2 cellular contexts compared by ENCODE assay signal in the genomic region with DNA sequence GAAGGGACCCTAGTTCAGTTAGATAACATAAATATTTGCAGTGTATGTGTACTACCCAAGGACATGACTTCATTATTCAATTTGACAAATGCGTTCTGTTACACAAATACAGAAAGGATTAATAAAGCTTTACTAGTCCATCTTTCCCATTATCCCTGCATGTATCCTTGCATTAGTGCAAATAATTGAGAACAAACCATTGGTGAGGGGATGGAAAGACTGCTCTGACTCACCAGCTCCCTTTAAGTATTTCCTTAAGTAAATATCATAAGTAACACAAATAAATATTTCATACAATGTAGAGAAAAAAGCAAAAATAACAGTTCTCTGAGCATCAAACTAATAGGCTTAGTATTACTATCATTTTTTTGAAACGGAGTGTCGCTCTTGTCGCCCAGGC.
TF ChIP-seq lines count a peak whose summit lies in the region.

No MANE protein-coding gene starts in this region.

TF ChIP-seq in A549, 52 proteins besides CTCF, POLR2A, EP300 and RAD21:
- TF ChIP-seq E2F6 (IDR thresholded peaks at IDR 0.05; ENCODE audit: borderline replicate concordance, low read depth) (no peak), GATA3 (IDR thresholded peaks at IDR 0.05; ENCODE audit: borderline replicate concordance) (peak; percentile 50), JUNB (IDR thresholded peaks at IDR 0.05) (peak; percentile 50), MAFK (IDR thresholded peaks at IDR 0.05; ENCODE audit: partially characterized antibody) (no peak), ESRRA (IDR thresholded peaks at IDR 0.05; ENCODE audit: borderline replicate concordance, low read length) (no peak), FOSL2 (IDR thresholded peaks at IDR 0.05) (no peak), FOSL2 (CRISPR knock-in tag; IDR thresholded peaks at IDR 0.05) (peak; percentile 65), TFCP2L1 (CRISPR knock-in tag; IDR thresholded peaks at IDR 0.05) (no peak)

TF ChIP-seq in K562, 482 proteins besides CTCF, POLR2A, EP300 and RAD21:
- no peak for TF ChIP-seq NFRKB (IDR thresholded peaks at IDR 0.05; ENCODE audit: low read depth)
- TF ChIP-seq HBP1 (CRISPR knock-in tag; IDR thresholded peaks at IDR 0.05): no peak
- TF ChIP-seq FOXM1 (IDR thresholded peaks at IDR 0.05; ENCODE audit: low read depth): no peak
- TF ChIP-seq FOXM1 (CRISPR knock-in tag; IDR thresholded peaks at IDR 0.05; ENCODE audit: low read depth): no peak
- no peak for TF ChIP-seq POLR2AphosphoS2 (IDR thresholded peaks at IDR 0.05; ENCODE audit: low read length)
- TF ChIP-seq SIRT6 (IDR thresholded peaks at IDR 0.05; ENCODE audit: low read depth, low read length): no peak
- no peak for TF ChIP-seq ZNF778 (CRISPR knock-in tag; IDR thresholded peaks at IDR 0.05)
- TF ChIP-seq, protein P1, sequence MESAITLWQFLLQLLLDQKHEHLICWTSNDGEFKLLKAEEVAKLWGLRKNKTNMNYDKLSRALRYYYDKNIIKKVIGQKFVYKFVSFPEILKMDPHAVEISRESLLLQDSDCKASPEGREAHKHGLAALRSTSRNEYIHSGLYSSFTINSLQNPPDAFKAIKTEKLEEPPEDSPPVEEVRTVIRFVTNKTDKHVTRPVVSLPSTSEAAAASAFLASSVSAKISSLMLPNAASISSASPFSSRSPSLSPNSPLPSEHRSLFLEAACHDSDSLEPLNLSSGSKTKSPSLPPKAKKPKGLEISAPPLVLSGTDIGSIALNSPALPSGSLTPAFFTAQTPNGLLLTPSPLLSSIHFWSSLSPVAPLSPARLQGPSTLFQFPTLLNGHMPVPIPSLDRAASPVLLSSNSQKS (CRISPR knock-in tag; IDR thresholded peaks at IDR 0.05): no peak
- TF ChIP-seq, protein P2, sequence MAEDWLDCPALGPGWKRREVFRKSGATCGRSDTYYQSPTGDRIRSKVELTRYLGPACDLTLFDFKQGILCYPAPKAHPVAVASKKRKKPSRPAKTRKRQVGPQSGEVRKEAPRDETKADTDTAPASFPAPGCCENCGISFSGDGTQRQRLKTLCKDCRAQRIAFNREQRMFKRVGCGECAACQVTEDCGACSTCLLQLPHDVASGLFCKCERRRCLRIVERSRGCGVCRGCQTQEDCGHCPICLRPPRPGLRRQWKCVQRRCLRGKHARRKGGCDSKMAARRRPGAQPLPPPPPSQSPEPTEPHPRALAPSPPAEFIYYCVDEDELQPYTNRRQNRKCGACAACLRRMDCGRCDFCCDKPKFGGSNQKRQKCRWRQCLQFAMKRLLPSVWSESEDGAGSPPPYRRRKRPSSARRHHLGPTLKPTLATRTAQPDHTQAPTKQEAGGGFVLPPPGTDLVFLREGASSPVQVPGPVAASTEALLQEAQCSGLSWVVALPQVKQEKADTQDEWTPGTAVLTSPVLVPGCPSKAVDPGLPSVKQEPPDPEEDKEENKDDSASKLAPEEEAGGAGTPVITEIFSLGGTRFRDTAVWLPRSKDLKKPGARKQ (CRISPR knock-in tag; IDR thresholded peaks at IDR 0.05): no peak
- no peak for TF ChIP-seq NFXL1 (CRISPR knock-in tag; IDR thresholded peaks at IDR 0.05)
- TF ChIP-seq, protein P3, sequence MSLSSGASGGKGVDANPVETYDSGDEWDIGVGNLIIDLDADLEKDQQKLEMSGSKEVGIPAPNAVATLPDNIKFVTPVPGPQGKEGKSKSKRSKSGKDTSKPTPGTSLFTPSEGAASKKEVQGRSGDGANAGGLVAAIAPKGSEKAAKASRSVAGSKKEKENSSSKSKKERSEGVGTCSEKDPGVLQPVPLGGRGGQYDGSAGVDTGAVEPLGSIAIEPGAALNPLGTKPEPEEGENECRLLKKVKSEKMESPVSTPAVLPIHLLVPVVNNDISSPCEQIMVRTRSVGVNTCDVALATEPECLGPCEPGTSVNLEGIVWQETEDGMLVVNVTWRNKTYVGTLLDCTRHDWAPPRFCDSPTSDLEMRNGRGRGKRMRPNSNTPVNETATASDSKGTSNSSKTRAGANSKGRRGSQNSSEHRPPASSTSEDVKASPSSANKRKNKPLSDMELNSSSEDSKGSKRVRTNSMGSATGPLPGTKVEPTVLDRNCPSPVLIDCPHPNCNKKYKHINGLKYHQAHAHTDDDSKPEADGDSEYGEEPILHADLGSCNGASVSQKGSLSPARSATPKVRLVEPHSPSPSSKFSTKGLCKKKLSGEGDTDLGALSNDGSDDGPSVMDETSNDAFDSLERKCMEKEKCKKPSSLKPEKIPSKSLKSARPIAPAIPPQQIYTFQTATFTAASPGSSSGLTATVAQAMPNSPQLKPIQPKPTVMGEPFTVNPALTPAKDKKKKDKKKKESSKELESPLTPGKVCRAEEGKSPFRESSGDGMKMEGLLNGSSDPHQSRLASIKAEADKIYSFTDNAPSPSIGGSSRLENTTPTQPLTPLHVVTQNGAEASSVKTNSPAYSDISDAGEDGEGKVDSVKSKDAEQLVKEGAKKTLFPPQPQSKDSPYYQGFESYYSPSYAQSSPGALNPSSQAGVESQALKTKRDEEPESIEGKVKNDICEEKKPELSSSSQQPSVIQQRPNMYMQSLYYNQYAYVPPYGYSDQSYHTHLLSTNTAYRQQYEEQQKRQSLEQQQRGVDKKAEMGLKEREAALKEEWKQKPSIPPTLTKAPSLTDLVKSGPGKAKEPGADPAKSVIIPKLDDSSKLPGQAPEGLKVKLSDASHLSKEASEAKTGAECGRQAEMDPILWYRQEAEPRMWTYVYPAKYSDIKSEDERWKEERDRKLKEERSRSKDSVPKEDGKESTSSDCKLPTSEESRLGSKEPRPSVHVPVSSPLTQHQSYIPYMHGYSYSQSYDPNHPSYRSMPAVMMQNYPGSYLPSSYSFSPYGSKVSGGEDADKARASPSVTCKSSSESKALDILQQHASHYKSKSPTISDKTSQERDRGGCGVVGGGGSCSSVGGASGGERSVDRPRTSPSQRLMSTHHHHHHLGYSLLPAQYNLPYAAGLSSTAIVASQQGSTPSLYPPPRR (CRISPR knock-in tag; IDR thresholded peaks at IDR 0.05; ENCODE audit: borderline replicate concordance): no peak
- TF ChIP-seq, protein P4, sequence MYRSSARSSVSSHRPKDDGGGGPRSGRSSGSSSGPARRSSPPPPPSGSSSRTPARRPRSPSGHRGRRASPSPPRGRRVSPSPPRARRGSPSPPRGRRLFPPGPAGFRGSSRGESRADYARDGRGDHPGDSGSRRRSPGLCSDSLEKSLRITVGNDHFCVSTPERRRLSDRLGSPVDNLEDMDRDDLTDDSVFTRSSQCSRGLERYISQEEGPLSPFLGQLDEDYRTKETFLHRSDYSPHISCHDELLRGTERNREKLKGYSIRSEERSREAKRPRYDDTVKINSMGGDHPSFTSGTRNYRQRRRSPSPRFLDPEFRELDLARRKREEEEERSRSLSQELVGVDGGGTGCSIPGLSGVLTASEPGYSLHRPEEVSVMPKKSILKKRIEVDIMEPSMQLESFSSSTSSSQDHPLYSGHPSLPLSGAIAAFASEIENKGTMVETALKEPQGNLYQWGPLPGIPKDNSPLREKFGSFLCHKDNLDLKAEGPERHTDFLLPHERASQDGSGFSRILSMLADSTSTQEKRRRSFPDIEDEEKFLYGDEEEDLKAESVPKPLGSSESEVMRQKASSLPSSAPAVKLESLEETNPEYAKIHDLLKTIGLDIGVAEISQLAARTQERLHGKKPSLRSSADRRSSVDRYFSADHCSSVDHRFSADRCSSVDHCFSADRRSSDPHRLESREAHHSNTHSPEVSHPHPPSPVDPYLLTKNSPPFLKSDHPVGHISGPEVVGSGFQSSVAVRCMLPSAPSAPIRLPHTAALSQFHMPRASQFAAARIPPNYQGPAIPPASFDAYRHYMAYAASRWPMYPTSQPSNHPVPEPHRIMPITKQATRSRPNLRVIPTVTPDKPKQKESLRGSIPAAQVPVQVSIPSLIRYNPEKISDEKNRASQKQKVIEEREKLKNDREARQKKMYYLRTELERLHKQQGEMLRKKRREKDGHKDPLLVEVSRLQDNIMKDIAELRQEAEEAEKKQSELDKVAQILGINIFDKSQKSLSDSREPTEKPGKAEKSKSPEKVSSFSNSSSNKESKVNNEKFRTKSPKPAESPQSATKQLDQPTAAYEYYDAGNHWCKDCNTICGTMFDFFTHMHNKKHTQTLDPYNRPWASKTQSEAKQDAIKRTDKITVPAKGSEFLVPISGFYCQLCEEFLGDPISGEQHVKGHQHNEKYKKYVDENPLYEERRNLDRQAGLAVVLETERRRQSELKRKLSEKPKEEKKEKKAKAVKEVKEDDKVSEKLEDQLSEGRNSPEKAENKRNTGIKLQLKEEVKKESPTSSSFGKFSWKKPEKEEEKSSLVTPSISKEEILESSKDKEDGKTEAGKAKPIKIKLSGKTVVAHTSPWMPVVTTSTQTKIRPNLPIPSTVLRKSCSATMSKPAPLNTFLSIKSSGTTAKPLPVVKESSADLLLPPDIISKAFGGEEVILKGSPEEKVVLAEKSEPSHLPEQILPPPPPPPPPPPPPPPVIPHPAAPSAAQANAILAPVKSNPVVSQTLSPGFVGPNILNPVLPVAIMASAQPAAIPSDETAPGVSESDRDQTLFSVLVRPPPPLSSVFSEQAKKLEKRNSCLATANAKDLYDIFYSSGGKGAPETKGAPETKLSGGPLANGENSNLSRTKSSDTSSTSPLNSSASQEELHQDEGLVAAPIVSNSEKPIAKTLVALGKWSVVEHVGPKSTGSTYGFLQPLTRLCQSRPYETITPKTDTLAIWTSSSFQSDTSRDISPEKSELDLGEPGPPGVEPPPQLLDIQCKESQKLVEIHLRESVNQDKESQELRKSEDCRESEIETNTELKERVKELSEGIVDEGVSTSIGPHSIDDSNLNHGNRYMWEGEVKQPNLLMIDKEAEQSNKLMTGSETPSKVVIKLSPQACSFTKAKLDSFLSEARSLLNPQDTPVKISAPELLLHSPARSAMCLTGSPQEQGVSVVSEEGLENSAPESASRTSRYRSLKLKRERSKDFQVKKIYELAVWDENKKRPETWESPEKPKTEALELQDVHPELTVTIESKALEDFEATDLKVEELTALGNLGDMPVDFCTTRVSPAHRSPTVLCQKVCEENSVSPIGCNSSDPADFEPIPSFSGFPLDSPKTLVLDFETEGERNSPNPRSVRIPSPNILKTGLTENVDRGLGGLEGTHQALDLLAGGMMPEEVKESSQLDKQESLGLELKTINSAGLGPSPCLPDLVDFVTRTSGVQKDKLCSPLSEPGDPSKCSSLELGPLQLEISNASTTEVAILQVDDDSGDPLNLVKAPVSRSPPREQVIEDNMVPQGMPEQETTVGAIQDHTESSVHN (IDR thresholded peaks at IDR 0.05; ENCODE audit: borderline replicate concordance in 1 of 2, low read depth in 1 of 2): no peak
- TF ChIP-seq ZFX (CRISPR knock-in tag; IDR thresholded peaks at IDR 0.05): no peak
- TF ChIP-seq ZNF174 (CRISPR knock-in tag; IDR thresholded peaks at IDR 0.05): no peak
- no peak for TF ChIP-seq COPS2 (conservative IDR thresholded peaks at IDR 0.05)
- no peak for TF ChIP-seq PRPF4 (IDR thresholded peaks at IDR 0.05; ENCODE audit: insufficient read depth, low read depth, low read length, poor library complexity, severe bottlenecking)
- no peak for TF ChIP-seq HDAC2 (IDR thresholded peaks at IDR 0.05)
- TF ChIP-seq, protein P5, sequence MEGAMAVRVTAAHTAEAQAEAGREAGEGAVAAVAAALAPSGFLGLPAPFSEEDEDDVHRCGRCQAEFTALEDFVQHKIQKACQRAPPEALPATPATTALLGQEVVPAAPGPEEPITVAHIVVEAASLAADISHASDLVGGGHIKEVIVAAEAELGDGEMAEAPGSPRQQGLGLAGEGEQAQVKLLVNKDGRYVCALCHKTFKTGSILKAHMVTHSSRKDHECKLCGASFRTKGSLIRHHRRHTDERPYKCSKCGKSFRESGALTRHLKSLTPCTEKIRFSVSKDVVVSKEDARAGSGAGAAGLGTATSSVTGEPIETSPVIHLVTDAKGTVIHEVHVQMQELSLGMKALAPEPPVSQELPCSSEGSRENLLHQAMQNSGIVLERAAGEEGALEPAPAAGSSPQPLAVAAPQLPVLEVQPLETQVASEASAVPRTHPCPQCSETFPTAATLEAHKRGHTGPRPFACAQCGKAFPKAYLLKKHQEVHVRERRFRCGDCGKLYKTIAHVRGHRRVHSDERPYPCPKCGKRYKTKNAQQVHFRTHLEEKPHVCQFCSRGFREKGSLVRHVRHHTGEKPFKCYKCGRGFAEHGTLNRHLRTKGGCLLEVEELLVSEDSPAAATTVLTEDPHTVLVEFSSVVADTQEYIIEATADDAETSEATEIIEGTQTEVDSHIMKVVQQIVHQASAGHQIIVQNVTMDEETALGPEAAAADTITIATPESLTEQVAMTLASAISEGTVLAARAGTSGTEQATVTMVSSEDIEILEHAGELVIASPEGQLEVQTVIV (CRISPR knock-in tag; IDR thresholded peaks at IDR 0.05; ENCODE audit: borderline replicate concordance): no peak
- no peak for TF ChIP-seq PURB (CRISPR knock-in tag; IDR thresholded peaks at IDR 0.05; ENCODE audit: low read depth)
- TF ChIP-seq CREB3 (tag; conservative IDR thresholded peaks at IDR 0.05; ENCODE audit: low read depth): no peak
